In genomic region chr3:149576071-149576564, GRCh38 we compare ENCODE assay signal across 8 cellular contexts.
A peak's percentile ranks its signal among the peaks of the same experiment; 100 is the strongest.
DNase-seq lines count a peak whose midpoint lies in the region; ATAC-seq and TF ChIP-seq lines count a peak whose summit lies in the region.

No MANE protein-coding gene starts in this region.

- H3K36me3 ChIP-seq in mesodermal cell (ENCODE audit: control insufficient read depth, insufficient read depth, low read length): peaks cover 24% of the 10 kb centered on the region

- no peaks in the 10 kb centered on the region for H3K9me3 ChIP-seq in mesodermal cell (ENCODE audit: control insufficient read depth, low read length)

- peak overlapping the region; percentile 92 for H3K27ac Mint-ChIP-seq in Calu3 (ENCODE audit: unreplicated experiment)

- H3K4me1 Mint-ChIP-seq in Calu3 (ENCODE audit: low read depth, unreplicated experiment): peaks cover 98% of the 10 kb centered on the region

- TF ChIP-seq CTCF in Calu3 (IDR thresholded peaks at IDR 0.05; ENCODE audit: unreplicated experiment) (no peak), coronary artery (IDR thresholded peaks at IDR 0.05) (no peak)

- CTCF ChIA-PET in Calu3 (lab: Charles Lee): interaction anchor here (0.6 to 2.6 kb wide), 15 partner anchors 9 to 209 kb away, joined by 3 to 13 read pairs (median 5); partner anchors contain the start of gene WWTR1

- H3K4me3 ChIP-seq in coronary artery (peak overlapping the region; percentile 37), mesodermal cell (ENCODE audit: extremely low read depth, insufficient read depth, low read length, poor library complexity, severe bottlenecking) (no peak overlapping the region)

- H3K27me3 Mint-ChIP-seq in Calu3 (ENCODE audit: unreplicated experiment): no peaks in the 10 kb centered on the region

- BruUV-seq in Calu3 (replicated peaks; lab: Mats Ljungman, UMichigan): no TSS peak

- H3K4me1 ChIP-seq in mesodermal cell (ENCODE audit: control insufficient read depth, insufficient read depth, low read length, poor library complexity, severe bottlenecking): peaks cover 74% of the 10 kb centered on the region

- intact Hi-C loops in Calu3 (cut with micrococcal nuclease; ENCODE audit: unreplicated experiment): loop anchor here (2.0 to 5.0 kb wide), 2 partner anchors 27 to 81 kb away; partner anchors contain the start of gene WWTR1

- DNase-seq in Calu3 (peak; percentile 61), GOT3 (lab: John Stamatoyannopoulos, UW) (peak; percentile 75), NCI-H226 (peak; percentile 98), coronary artery (ENCODE audit: low spot score) (no peak), NCI-H774 (lab: John Stamatoyannopoulos, UW) (no peak), T-helper 9 cell (no peak)

- H3K9me3 Mint-ChIP-seq in Calu3 (ENCODE audit: low read depth, unreplicated experiment): no peaks in the 10 kb centered on the region

- ATAC-seq in GM21360 (IDR thresholded peaks at IDR 0.05; ENCODE audit: unreplicated experiment): no peak

- H3K4me3 Mint-ChIP-seq in Calu3 (ENCODE audit: low read depth, unreplicated experiment): peak overlapping the region; percentile 32

- peak overlapping the region; percentile 86 to 91 for H3K27ac ChIP-seq in coronary artery
- H3K27ac ChIP-seq in mesodermal cell (ENCODE audit: low read depth, low read length, severe bottlenecking): peak overlapping the region; percentile 97

- WGBS in mesodermal cell (ENCODE audit: insufficient coverage in 2 of 2), 2 experiments: 21 to 28% methylated on average over 5 of the region's 5 CpGs

- peaks cover 80% of the 10 kb centered on the region for H3K36me3 Mint-ChIP-seq in Calu3 (ENCODE audit: insufficient read depth, unreplicated experiment)

Comparison
In these comparisons a context has a peak if more than half of its experiments do, and no peak if none do; other contexts are left out.
1. DNase-seq: peak in Calu3 (single experiment), GOT3 (single experiment) and NCI-H226 (single experiment); none in coronary artery (single experiment), NCI-H774 (single experiment) and T-helper 9 cell (single experiment).